ENCODE assay signal across 23 cellular contexts in genomic region chr3:99373088-99373875, GRCh38.
A peak's percentile ranks its signal among the peaks of the same experiment; 100 is the strongest.
DNase-seq lines count a peak whose midpoint lies in the region; ATAC-seq and TF ChIP-seq lines count a peak whose summit lies in the region.
"Had no signal": no experiment of that assay in that cellular context is flagged by ENCODE, and none has a peak within 500 bp of the region (broad histone marks: within the 10 kb centered on the region; RNA-seq: fewer than 3 reads in every experiment).

No MANE protein-coding gene starts in this region.

- no peaks in the 10 kb centered on the region; a peak in 1 of 4 replicates for H3K4me1 ChIP-seq in SK-N-SH (ENCODE audit: control insufficient read depth in 1 of 2, insufficient read depth in 2 of 2, low read depth in 1 of 2, low read length in 1 of 2)
- H3K4me1 ChIP-seq: HAP-1, SJSA1 had no signal

- no peaks in the 10 kb centered on the region for H3K36me3 Mint-ChIP-seq in MCF 10A (ENCODE audit: insufficient read depth, unreplicated experiment)

- DNase-seq in SK-N-SH, result no peak
- DNase-seq in brain microvascular endothelial cell, result peak; percentile 38
- DNase-seq in kidney glomerular epithelial cell (lab: John Stamatoyannopoulos, UW), result peak; percentile 21
- peak; percentile 10 for DNase-seq in retina
- DNase-seq in MCF 10A (ENCODE audit: unreplicated experiment), result no peak
- no peak for DNase-seq in DMS114 treated with DMSO at 0.1 percent for 48 hours (lab: John Stamatoyannopoulos, UW; ENCODE audit: unreplicated experiment)
- no peak for DNase-seq in OCI-M2 (lab: John Stamatoyannopoulos, UW; ENCODE audit: unreplicated experiment)
- DNase-seq: GDM1, GM23248, Karpas-422, MM.1S, NCI-H1105, NCI-H1694, NCI-H2081 treated with DMSO at 0.1 percent for 48 hours, NCI-H446 treated with DMSO at 0.1 percent for 48 hours, NCI-H748 treated with DMSO at 0.1 percent for 48 hours, OCI-M1, SW 1271 had no signal

- no TSS peak for BruUV-seq in MCF 10A (replicated peaks; lab: Mats Ljungman, UMichigan)

- TF ChIP-seq CTCF in SK-N-SH (IDR thresholded peaks at IDR 0.05) (no peak), brain microvascular endothelial cell (IDR thresholded peaks at IDR 0.05; ENCODE audit: low read depth, low read length, missing control alignments) (no peak), MCF 10A (IDR thresholded peaks at IDR 0.05; ENCODE audit: unreplicated experiment) (no peak)

- no peaks in the 10 kb centered on the region for H3K36me3 ChIP-seq in SK-N-SH (replicated peaks in 1 of 2; ENCODE audit: control insufficient read depth in 1 of 2, insufficient read depth in 2 of 2, low read length in 1 of 2)
- H3K36me3 ChIP-seq in brain microvascular endothelial cell (replicated peaks), result no peaks in the 10 kb centered on the region
- H3K36me3 ChIP-seq: HAP-1, SJSA1 had no signal

- no peaks in the 10 kb centered on the region for H3K9me3 Mint-ChIP-seq in MCF 10A (ENCODE audit: unreplicated experiment)

- no peak overlapping the region for H3K27ac Mint-ChIP-seq in MCF 10A (ENCODE audit: low read depth, unreplicated experiment)
- H3K27ac Mint-ChIP-seq: B cell had no signal

- intact Hi-C loops in MCF 10A (cut with micrococcal nuclease), result no loop called here

- H3K27me3 ChIP-seq in SK-N-SH (ENCODE audit: insufficient read depth) (0 out of 2 replicates have a peak, but pooled peaks cover 8% of the 10 kb centered on the region), brain microvascular endothelial cell (replicated peaks) (no peaks in the 10 kb centered on the region)
- H3K27me3 ChIP-seq: SJSA1 had no signal

- 5% methylated on average over 5 of the region's 5 CpGs for WGBS in SK-N-SH (ENCODE audit: low lambda C conversion rate)

- no peaks in the 10 kb centered on the region for H3F3A ChIP-seq in SK-N-SH (replicated peaks; ENCODE audit: insufficient read depth)

- H3K4me2 ChIP-seq in SK-N-SH, result no peak overlapping the region

- no peak; a peak in 1 of 4 replicates for TF ChIP-seq EP300 in SK-N-SH (IDR thresholded peaks at IDR 0.05; ENCODE audit: borderline replicate concordance in 1 of 2, low read depth in 1 of 2, low read length in 1 of 2)

- ATAC-seq in GM18873 (IDR thresholded peaks at IDR 0.05; ENCODE audit: low FRiP score, unreplicated experiment), result no peak

- H3K27me3 Mint-ChIP-seq in MCF 10A (ENCODE audit: insufficient read depth, unreplicated experiment), result no peaks in the 10 kb centered on the region
- H3K27me3 Mint-ChIP-seq: B cell had no signal

- H3K27ac ChIP-seq in SK-N-SH (ENCODE audit: low read depth in 2 of 2, low read length in 1 of 2), result peak overlapping the region; percentile 3 to 74; a peak in 2 of 4 replicates
- no peak overlapping the region for H3K27ac ChIP-seq in brain microvascular endothelial cell
- H3K27ac ChIP-seq: GM23248, HL-60, SJSA1 had no signal

- no peak overlapping the region for H3K4me3 ChIP-seq in SK-N-SH (ENCODE audit: low read depth in 2 of 2, low read length in 1 of 2)
- H3K4me3 ChIP-seq in brain microvascular endothelial cell (ENCODE audit: low read depth, low read length), result no peak overlapping the region
- H3K4me3 ChIP-seq: GM23248, HAP-1, SJSA1 had no signal

- no peaks in the 10 kb centered on the region for H3K9me2 ChIP-seq in SK-N-SH

- POLR2A ChIA-PET in SK-N-SH (lab: Yijun Ruan, JAX), result no interaction called here
- POLR2A ChIA-PET in MCF 10A (lab: Yijun Ruan, JAX), result no interaction called here

- no peaks in the 10 kb centered on the region for H4K20me1 ChIP-seq in SK-N-SH (ENCODE audit: insufficient read depth)

- no peaks in the 10 kb centered on the region for H3K4me1 Mint-ChIP-seq in MCF 10A (ENCODE audit: insufficient read depth, unreplicated experiment)
- H3K4me1 Mint-ChIP-seq: B cell had no signal

- H3K9me3 ChIP-seq in SK-N-SH, result no peaks in the 10 kb centered on the region
- H3K9me3 ChIP-seq: HAP-1, SJSA1 had no signal

- no peak overlapping the region for H3K9ac ChIP-seq in SK-N-SH
- H3K9ac ChIP-seq: GM23248 had no signal

- no peak overlapping the region for H3K4me3 Mint-ChIP-seq in MCF 10A (ENCODE audit: unreplicated experiment)
- H3K4me3 Mint-ChIP-seq: B cell had no signal

- H3K79me2 ChIP-seq in SK-N-SH (ENCODE audit: insufficient read depth), result no peaks in the 10 kb centered on the region

- in situ Hi-C loops in brain microvascular endothelial cell (cut with HindIII; ENCODE audit: low pct_ligation_motif_present, low sequenced_read_pairs), result no loop called here

- H2AFZ ChIP-seq in SK-N-SH (ENCODE audit: low read depth), result no peak overlapping the region
- H2AFZ ChIP-seq: GM23248 had no signal

- no peak for TF ChIP-seq RAD21 in SK-N-SH (IDR thresholded peaks at IDR 0.05; ENCODE audit: low read length)

- CTCF ChIA-PET in SK-N-SH (lab: Yijun Ruan, JAX) (no interaction called here), MCF 10A (lab: Yijun Ruan, JAX) (no interaction called here)

TF ChIP-seq in SK-N-SH, 30 proteins besides CTCF, POLR2A, EP300 and RAD21:
- TF ChIP-seq SIN3A (IDR thresholded peaks at IDR 0.05; ENCODE audit: borderline replicate concordance, low read depth, low read length) (no peak), PBX3 (IDR thresholded peaks at IDR 0.05) (peak; percentile 47), GABPA (IDR thresholded peaks at IDR 0.05; ENCODE audit: low read depth) (no peak)

Comparison
In these comparisons a context has a peak if more than half of its experiments do, and no peak if none do; other contexts are left out.
1. DNase-seq: peak in brain microvascular endothelial cell (single experiment), kidney glomerular epithelial cell (single experiment) and retina (single experiment); none in SK-N-SH (single experiment), MCF 10A (single experiment), DMS114 treated with DMSO at 0.1 percent for 48 hours (single experiment) and OCI-M2 (single experiment).